Comparison of ENCODE assay signal across 1 cellular context in genomic region chr22:22111267-22111751, GRCh38.
TF ChIP-seq lines count a peak whose summit lies in the region.

No MANE protein-coding gene starts in this region.

TF ChIP-seq in GM12878, 131 proteins besides CTCF, POLR2A, EP300 and RAD21 (continued from another document):
- TF ChIP-seq, protein P1, sequence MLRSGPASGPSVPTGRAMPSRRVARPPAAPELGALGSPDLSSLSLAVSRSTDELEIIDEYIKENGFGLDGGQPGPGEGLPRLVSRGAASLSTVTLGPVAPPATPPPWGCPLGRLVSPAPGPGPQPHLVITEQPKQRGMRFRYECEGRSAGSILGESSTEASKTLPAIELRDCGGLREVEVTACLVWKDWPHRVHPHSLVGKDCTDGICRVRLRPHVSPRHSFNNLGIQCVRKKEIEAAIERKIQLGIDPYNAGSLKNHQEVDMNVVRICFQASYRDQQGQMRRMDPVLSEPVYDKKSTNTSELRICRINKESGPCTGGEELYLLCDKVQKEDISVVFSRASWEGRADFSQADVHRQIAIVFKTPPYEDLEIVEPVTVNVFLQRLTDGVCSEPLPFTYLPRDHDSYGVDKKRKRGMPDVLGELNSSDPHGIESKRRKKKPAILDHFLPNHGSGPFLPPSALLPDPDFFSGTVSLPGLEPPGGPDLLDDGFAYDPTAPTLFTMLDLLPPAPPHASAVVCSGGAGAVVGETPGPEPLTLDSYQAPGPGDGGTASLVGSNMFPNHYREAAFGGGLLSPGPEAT (IDR thresholded peaks at IDR 0.05; ENCODE audit: low read depth): peak; percentile 74
- TF ChIP-seq ZNF274 (IDR thresholded peaks at IDR 0.05; ENCODE audit: insufficient read depth, insufficient read length): no peak
- TF ChIP-seq, protein P2, sequence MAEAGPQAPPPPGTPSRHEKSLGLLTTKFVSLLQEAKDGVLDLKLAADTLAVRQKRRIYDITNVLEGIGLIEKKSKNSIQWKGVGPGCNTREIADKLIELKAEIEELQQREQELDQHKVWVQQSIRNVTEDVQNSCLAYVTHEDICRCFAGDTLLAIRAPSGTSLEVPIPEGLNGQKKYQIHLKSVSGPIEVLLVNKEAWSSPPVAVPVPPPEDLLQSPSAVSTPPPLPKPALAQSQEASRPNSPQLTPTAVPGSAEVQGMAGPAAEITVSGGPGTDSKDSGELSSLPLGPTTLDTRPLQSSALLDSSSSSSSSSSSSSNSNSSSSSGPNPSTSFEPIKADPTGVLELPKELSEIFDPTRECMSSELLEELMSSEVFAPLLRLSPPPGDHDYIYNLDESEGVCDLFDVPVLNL (IDR thresholded peaks at IDR 0.05; ENCODE audit: low read depth, low read length): no peak
- peak; percentile 79 for TF ChIP-seq MEF2B (IDR thresholded peaks at IDR 0.05; ENCODE audit: partially characterized antibody, poor library complexity, severe bottlenecking)
- peak; percentile 40; the same call in 1 of the 2 replicates for TF ChIP-seq TCF12 (IDR thresholded peaks at IDR 0.05; ENCODE audit: low read depth, low read length)
- TF ChIP-seq BACH1 (IDR thresholded peaks at IDR 0.05; ENCODE audit: borderline replicate concordance): peak; percentile 76; the same call in 1 of the 2 replicates
- TF ChIP-seq NR2C1 (IDR thresholded peaks at IDR 0.05): no peak
- TF ChIP-seq, protein P3, sequence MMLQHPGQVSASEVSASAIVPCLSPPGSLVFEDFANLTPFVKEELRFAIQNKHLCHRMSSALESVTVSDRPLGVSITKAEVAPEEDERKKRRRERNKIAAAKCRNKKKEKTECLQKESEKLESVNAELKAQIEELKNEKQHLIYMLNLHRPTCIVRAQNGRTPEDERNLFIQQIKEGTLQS (IDR thresholded peaks at IDR 0.05; ENCODE audit: borderline replicate concordance, extremely low read depth, low read depth, low read length): no peak
- TF ChIP-seq POLR2AphosphoS5 (IDR thresholded peaks at IDR 0.05; ENCODE audit: low read length): peak; percentile 44; the same call in 1 of the 2 replicates
- no peak for TF ChIP-seq SRF (IDR thresholded peaks at IDR 0.05; ENCODE audit: low read depth in 2 of 2, low read length in 2 of 2)
- 0 out of 2 replicates have a peak, but pooled peaks have one; percentile 29 for TF ChIP-seq SMARCA5 (IDR thresholded peaks at IDR 0.05)
- TF ChIP-seq CREM (IDR thresholded peaks at IDR 0.05; ENCODE audit: low read depth): 0 out of 2 replicates have a peak, but pooled peaks have one; percentile 13
- no peak for TF ChIP-seq ZBED1 (IDR thresholded peaks at IDR 0.05; ENCODE audit: borderline replicate concordance)
- no peak for TF ChIP-seq RB1 (IDR thresholded peaks at IDR 0.05; ENCODE audit: borderline replicate concordance)
- TF ChIP-seq MYC (IDR thresholded peaks at IDR 0.05; ENCODE audit: insufficient read depth, insufficient read length, insufficient replicate concordance, low read length, severe bottlenecking): no peak
- TF ChIP-seq SP1 (IDR thresholded peaks at IDR 0.05; ENCODE audit: low read depth, low read length): peak; percentile 11
- TF ChIP-seq, protein P4, sequence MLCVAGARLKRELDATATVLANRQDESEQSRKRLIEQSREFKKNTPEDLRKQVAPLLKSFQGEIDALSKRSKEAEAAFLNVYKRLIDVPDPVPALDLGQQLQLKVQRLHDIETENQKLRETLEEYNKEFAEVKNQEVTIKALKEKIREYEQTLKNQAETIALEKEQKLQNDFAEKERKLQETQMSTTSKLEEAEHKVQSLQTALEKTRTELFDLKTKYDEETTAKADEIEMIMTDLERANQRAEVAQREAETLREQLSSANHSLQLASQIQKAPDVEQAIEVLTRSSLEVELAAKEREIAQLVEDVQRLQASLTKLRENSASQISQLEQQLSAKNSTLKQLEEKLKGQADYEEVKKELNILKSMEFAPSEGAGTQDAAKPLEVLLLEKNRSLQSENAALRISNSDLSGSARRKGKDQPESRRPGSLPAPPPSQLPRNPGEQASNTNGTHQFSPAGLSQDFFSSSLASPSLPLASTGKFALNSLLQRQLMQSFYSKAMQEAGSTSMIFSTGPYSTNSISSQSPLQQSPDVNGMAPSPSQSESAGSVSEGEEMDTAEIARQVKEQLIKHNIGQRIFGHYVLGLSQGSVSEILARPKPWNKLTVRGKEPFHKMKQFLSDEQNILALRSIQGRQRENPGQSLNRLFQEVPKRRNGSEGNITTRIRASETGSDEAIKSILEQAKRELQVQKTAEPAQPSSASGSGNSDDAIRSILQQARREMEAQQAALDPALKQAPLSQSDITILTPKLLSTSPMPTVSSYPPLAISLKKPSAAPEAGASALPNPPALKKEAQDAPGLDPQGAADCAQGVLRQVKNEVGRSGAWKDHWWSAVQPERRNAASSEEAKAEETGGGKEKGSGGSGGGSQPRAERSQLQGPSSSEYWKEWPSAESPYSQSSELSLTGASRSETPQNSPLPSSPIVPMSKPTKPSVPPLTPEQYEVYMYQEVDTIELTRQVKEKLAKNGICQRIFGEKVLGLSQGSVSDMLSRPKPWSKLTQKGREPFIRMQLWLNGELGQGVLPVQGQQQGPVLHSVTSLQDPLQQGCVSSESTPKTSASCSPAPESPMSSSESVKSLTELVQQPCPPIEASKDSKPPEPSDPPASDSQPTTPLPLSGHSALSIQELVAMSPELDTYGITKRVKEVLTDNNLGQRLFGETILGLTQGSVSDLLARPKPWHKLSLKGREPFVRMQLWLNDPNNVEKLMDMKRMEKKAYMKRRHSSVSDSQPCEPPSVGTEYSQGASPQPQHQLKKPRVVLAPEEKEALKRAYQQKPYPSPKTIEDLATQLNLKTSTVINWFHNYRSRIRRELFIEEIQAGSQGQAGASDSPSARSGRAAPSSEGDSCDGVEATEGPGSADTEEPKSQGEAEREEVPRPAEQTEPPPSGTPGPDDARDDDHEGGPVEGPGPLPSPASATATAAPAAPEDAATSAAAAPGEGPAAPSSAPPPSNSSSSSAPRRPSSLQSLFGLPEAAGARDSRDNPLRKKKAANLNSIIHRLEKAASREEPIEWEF (IDR thresholded peaks at IDR 0.05; ENCODE audit: insufficient replicate concordance, low read depth, low read length): peak; percentile 68
- TF ChIP-seq YBX1 (IDR thresholded peaks at IDR 0.05): no peak
- TF ChIP-seq BMI1 (IDR thresholded peaks at IDR 0.05; ENCODE audit: borderline replicate concordance): no peak
- TF ChIP-seq, protein P5, sequence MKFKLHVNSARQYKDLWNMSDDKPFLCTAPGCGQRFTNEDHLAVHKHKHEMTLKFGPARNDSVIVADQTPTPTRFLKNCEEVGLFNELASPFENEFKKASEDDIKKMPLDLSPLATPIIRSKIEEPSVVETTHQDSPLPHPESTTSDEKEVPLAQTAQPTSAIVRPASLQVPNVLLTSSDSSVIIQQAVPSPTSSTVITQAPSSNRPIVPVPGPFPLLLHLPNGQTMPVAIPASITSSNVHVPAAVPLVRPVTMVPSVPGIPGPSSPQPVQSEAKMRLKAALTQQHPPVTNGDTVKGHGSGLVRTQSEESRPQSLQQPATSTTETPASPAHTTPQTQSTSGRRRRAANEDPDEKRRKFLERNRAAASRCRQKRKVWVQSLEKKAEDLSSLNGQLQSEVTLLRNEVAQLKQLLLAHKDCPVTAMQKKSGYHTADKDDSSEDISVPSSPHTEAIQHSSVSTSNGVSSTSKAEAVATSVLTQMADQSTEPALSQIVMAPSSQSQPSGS (IDR thresholded peaks at IDR 0.05; ENCODE audit: low read length): 0 out of 2 replicates have a peak, but pooled peaks have one; percentile 45
- TF ChIP-seq STAT1 (conservative IDR thresholded peaks at IDR 0.05): no peak
- TF ChIP-seq, protein P6, sequence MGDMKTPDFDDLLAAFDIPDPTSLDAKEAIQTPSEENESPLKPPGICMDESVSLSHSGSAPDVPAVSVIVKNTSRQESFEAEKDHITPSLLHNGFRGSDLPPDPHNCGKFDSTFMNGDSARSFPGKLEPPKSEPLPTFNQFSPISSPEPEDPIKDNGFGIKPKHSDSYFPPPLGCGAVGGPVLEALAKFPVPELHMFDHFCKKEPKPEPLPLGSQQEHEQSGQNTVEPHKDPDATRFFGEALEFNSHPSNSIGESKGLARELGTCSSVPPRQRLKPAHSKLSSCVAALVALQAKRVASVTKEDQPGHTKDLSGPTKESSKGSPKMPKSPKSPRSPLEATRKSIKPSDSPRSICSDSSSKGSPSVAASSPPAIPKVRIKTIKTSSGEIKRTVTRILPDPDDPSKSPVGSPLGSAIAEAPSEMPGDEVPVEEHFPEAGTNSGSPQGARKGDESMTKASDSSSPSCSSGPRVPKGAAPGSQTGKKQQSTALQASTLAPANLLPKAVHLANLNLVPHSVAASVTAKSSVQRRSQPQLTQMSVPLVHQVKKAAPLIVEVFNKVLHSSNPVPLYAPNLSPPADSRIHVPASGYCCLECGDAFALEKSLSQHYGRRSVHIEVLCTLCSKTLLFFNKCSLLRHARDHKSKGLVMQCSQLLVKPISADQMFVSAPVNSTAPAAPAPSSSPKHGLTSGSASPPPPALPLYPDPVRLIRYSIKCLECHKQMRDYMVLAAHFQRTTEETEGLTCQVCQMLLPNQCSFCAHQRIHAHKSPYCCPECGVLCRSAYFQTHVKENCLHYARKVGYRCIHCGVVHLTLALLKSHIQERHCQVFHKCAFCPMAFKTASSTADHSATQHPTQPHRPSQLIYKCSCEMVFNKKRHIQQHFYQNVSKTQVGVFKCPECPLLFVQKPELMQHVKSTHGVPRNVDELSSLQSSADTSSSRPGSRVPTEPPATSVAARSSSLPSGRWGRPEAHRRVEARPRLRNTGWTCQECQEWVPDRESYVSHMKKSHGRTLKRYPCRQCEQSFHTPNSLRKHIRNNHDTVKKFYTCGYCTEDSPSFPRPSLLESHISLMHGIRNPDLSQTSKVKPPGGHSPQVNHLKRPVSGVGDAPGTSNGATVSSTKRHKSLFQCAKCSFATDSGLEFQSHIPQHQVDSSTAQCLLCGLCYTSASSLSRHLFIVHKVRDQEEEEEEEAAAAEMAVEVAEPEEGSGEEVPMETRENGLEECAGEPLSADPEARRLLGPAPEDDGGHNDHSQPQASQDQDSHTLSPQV (IDR thresholded peaks at IDR 0.05): no peak
- TF ChIP-seq JUND (IDR thresholded peaks at IDR 0.05; ENCODE audit: low read depth, low read length): 0 out of 2 replicates have a peak, but pooled peaks have one; percentile 42
- peak; percentile 88 for TF ChIP-seq IRF4 (IDR thresholded peaks at IDR 0.05; ENCODE audit: low read depth, low read length)
- peak; percentile 87 for TF ChIP-seq EED (IDR thresholded peaks at IDR 0.05; ENCODE audit: low read depth)
- peak; percentile 59; the same call in 1 of the 2 replicates for TF ChIP-seq MLLT1 (IDR thresholded peaks at IDR 0.05)
- TF ChIP-seq CHD4 (IDR thresholded peaks at IDR 0.05): no peak
- TF ChIP-seq IKZF1 (conservative IDR thresholded peaks at IDR 0.05): peak; percentile 96
- TF ChIP-seq JUNB (IDR thresholded peaks at IDR 0.05): peak; percentile 74
